1 cellular context compared by ENCODE assay signal in genomic region chr12:56299853-56300643, GRCh38.
TF ChIP-seq lines count a peak whose summit lies in the region.

Gene CS (minus strand): TSS chr12:56300330. CDS start chr12:56300201, 129 bp downstream.

TF ChIP-seq in GM12878, 131 proteins besides CTCF, POLR2A, EP300 and RAD21 (continued from another document and continues in another):
- TF ChIP-seq IRF3 (IDR thresholded peaks at IDR 0.05) (peak; percentile 69; the same call in 1 of the 2 replicates), POU2F2 (IDR thresholded peaks at IDR 0.05; ENCODE audit: borderline replicate concordance, low read depth, low read length) (no peak), IKZF2 (IDR thresholded peaks at IDR 0.05) (no peak), BACH1 (IDR thresholded peaks at IDR 0.05; ENCODE audit: borderline replicate concordance) (0 out of 2 replicates have a peak, but pooled peaks have one; percentile 42), POLR2AphosphoS2 (IDR thresholded peaks at IDR 0.05; ENCODE audit: low read depth, low read length) (no peak), IKZF1 (conservative IDR thresholded peaks at IDR 0.05) (peak; percentile 76), TCF7 (IDR thresholded peaks at IDR 0.05; ENCODE audit: borderline replicate concordance) (no peak), MEF2A (IDR thresholded peaks at IDR 0.05; ENCODE audit: insufficient read depth, low read depth, low read length) (0 out of 2 replicates have a peak, but pooled peaks have one; percentile 40), CEBPZ (IDR thresholded peaks at IDR 0.05; ENCODE audit: low read depth, low read length) (peak; percentile 43; the same call in 1 of the 2 replicates), PKNOX1 (IDR thresholded peaks at IDR 0.05) (peak; percentile 96), CHD1 (IDR thresholded peaks at IDR 0.05; ENCODE audit: low read depth, low read length) (no peak), WRNIP1 (IDR thresholded peaks at IDR 0.05; ENCODE audit: borderline replicate concordance, low read depth, low read length) (no peak), SRF (IDR thresholded peaks at IDR 0.05; ENCODE audit: low read depth in 2 of 2, low read length in 2 of 2) (peak; percentile 90 to 95), HDGF (IDR thresholded peaks at IDR 0.05) (peak; percentile 41; the same call in 1 of the 2 replicates), HDAC2 (IDR thresholded peaks at IDR 0.05) (no peak), ZZZ3 (IDR thresholded peaks at IDR 0.05; ENCODE audit: control insufficient read depth, insufficient read length, low read depth) (no peak), FOXM1 (IDR thresholded peaks at IDR 0.05; ENCODE audit: low read depth, low read length) (no peak), ETV6 (conservative IDR thresholded peaks at IDR 0.05 in 1 of 2, IDR thresholded peaks at IDR 0.05 in 1 of 2; ENCODE audit: borderline replicate concordance in 1 of 2, low read depth in 1 of 2) (no peak), YBX1 (IDR thresholded peaks at IDR 0.05) (no peak), SUZ12 (IDR thresholded peaks at IDR 0.05; ENCODE audit: unreplicated experiment) (no peak), RB1 (IDR thresholded peaks at IDR 0.05; ENCODE audit: borderline replicate concordance) (peak; percentile 48; the same call in 1 of the 2 replicates), ZSCAN29 (IDR thresholded peaks at IDR 0.05) (no peak), ZNF24 (IDR thresholded peaks at IDR 0.05) (no peak), ZNF274 (IDR thresholded peaks at IDR 0.05; ENCODE audit: insufficient read depth, insufficient read length) (no peak), NR2F1 (conservative IDR thresholded peaks at IDR 0.05) (peak; percentile 54), ZBED1 (IDR thresholded peaks at IDR 0.05; ENCODE audit: borderline replicate concordance) (no peak), MEF2B (IDR thresholded peaks at IDR 0.05; ENCODE audit: partially characterized antibody, poor library complexity, severe bottlenecking) (peak; percentile 77), JUNB (IDR thresholded peaks at IDR 0.05) (no peak), GABPA (IDR thresholded peaks at IDR 0.05; ENCODE audit: low read depth) (peak; percentile 64; the same call in 1 of the 2 replicates), CEBPB (IDR thresholded peaks at IDR 0.05; ENCODE audit: borderline replicate concordance in 1 of 2, low read depth in 2 of 2, low read length in 2 of 2) (no peak), CREB1 (IDR thresholded peaks at IDR 0.05; ENCODE audit: low read depth) (peak; percentile 35), MYB (IDR thresholded peaks at IDR 0.05; ENCODE audit: borderline replicate concordance, low read depth, low read length) (0 out of 2 replicates have a peak, but pooled peaks have one; percentile 8), ZBTB4 (CRISPR knock-in tag; IDR thresholded peaks at IDR 0.05) (no peak), DPF2 (IDR thresholded peaks at IDR 0.05) (peak; percentile 77; the same call in 1 of the 2 replicates), ZNF592 (IDR thresholded peaks at IDR 0.05) (no peak), STAT3 (IDR thresholded peaks at IDR 0.05; ENCODE audit: low read depth, low read length) (no peak), ZNF384 (IDR thresholded peaks at IDR 0.05; ENCODE audit: borderline replicate concordance, low read depth, low read length) (no peak), RAD51 (IDR thresholded peaks at IDR 0.05) (no peak), SIX5 (IDR thresholded peaks at IDR 0.05; ENCODE audit: low read depth, low read length, severe bottlenecking) (no peak), BHLHE40 (IDR thresholded peaks at IDR 0.05; ENCODE audit: borderline replicate concordance in 1 of 2, low read depth in 2 of 2, low read length in 1 of 2) (peak; percentile 49 to 91), BCL3 (IDR thresholded peaks at IDR 0.05; ENCODE audit: borderline replicate concordance, insufficient read depth, low read depth, low read length, poor library complexity, severe bottlenecking) (no peak), ELK1 (IDR thresholded peaks at IDR 0.05; ENCODE audit: low read depth, low read length) (peak; percentile 27; the same call in 1 of the 2 replicates), RELA (IDR thresholded peaks at IDR 0.05; ENCODE audit: borderline replicate concordance, partially characterized antibody) (peak; percentile 65), ZNF217 (IDR thresholded peaks at IDR 0.05) (no peak), EED (IDR thresholded peaks at IDR 0.05; ENCODE audit: low read depth) (no peak), USF1 (IDR thresholded peaks at IDR 0.05; ENCODE audit: borderline replicate concordance, extremely low read length, insufficient read depth, low read depth, low read length) (peak; percentile 33), RELB (IDR thresholded peaks at IDR 0.05; ENCODE audit: low read depth) (peak; percentile 68), STAT1 (conservative IDR thresholded peaks at IDR 0.05) (no peak; the same call in 1 of the 2 replicates), NFYA (IDR thresholded peaks at IDR 0.05; ENCODE audit: borderline replicate concordance, low read depth, low read length) (no peak; the same call in 1 of the 2 replicates)
